10 cellular contexts compared by ENCODE assay signal in genomic region chr1:227885135-227885647, GRCh38.
DNase-seq lines count a peak whose midpoint lies in the region; ATAC-seq and TF ChIP-seq lines count a peak whose summit lies in the region.
"Had no signal": no experiment of that assay in that cellular context is flagged by ENCODE, and none has a peak within 500 bp of the region (broad histone marks: within the 10 kb centered on the region; RNA-seq: fewer than 3 reads in every experiment).

No MANE protein-coding gene starts in this region.

- DNase-seq in HCT116 (ENCODE audit: low read depth, low spot score) (no peak), foreskin keratinocyte (no peak), spleen (peak; percentile 80), inferior parietal cortex (ENCODE audit: extremely low spot score) (no peak), DMS 273 (lab: John Stamatoyannopoulos, UW; ENCODE audit: unreplicated experiment) (no peak), NCI-H146 (lab: John Stamatoyannopoulos, UW) (no peak)
- DNase-seq in activated CD8-positive, alpha-beta memory T cell treated with anti-CD3 and anti-CD28 coated beads, Interleukin-2, amount 50 U/mL, for 48 hours, result peak; percentile 59
- DNase-seq: NCI-H1436 had no signal

- peak overlapping the region; percentile 77 for H2AFZ ChIP-seq in HCT116 (ENCODE audit: low read depth, low read length, poor library complexity, severe bottlenecking)

- TF ChIP-seq POLR2A in HCT116 (IDR thresholded peaks at IDR 0.05; ENCODE audit: borderline replicate concordance, extremely low read depth, insufficient read depth, insufficient read length), result no peak
- no peak for TF ChIP-seq POLR2A in spleen (IDR thresholded peaks at IDR 0.05)

- peaks cover 10 to 15% of the 10 kb centered on the region in 2 experiments for H3K4me1 ChIP-seq in HCT116 (ENCODE audit: control insufficient read depth in 1 of 2, insufficient read depth in 2 of 2, low read length in 2 of 2)
- peaks cover 9% of the 10 kb centered on the region for H3K4me1 ChIP-seq in foreskin keratinocyte
- H3K4me1 ChIP-seq in spleen, result peaks cover 4 to 34% (median 22%) of the 10 kb centered on the region in 6 donors

- H3K27me3 ChIP-seq in HCT116 (ENCODE audit: insufficient read depth, low read length) (no peaks in the 10 kb centered on the region), foreskin keratinocyte (no peaks in the 10 kb centered on the region), spleen (replicated peaks in 1 of 7) (peaks cover 0 to 26% (median 12%) of the 10 kb centered on the region in 7 donors)

- POLR2A ChIA-PET in HCT116 (lab: Charles Lee), result no interaction called here

- TF ChIP-seq CTCF in HCT116 (IDR thresholded peaks at IDR 0.05 in 2 of 3, conservative IDR thresholded peaks at IDR 0.05 in 1 of 3; ENCODE audit: borderline replicate concordance in 1 of 3, insufficient read depth in 1 of 3, low read depth in 2 of 3, low read length in 2 of 3), result no peak
- TF ChIP-seq CTCF in foreskin keratinocyte (conservative IDR thresholded peaks at IDR 0.05), result no peak
- TF ChIP-seq CTCF in spleen (IDR thresholded peaks at IDR 0.05 in 8 of 11, conservative IDR thresholded peaks at IDR 0.05 in 3 of 11), result no peak

- WGBS in spleen, 5 donors, result 56 to 89% (median 75%) methylated on average over 2 to 8 of the region's 8 CpGs

- peak overlapping the region; percentile 68 for H3K4me2 ChIP-seq in HCT116 (ENCODE audit: low read length)

- H3K4me3 ChIP-seq in HCT116 (replicated peaks in 1 of 2; ENCODE audit: low read depth in 1 of 2, low read length in 2 of 2), result peak overlapping the region in 1 of 2 experiments; percentile 37
- H3K4me3 ChIP-seq in spleen, result no peak overlapping the region
- H3K4me3 ChIP-seq: ascending aorta had no signal

- intact Hi-C loops in HCT116 (cut with micrococcal nuclease) (no loop called here), spleen (cut with DNase I; ENCODE audit: low total_unique reads) (no loop called here)

- CTCF ChIA-PET in HCT116 (lab: Charles Lee), result no interaction called here

- RAD21 ChIA-PET in HCT116 (lab: Charles Lee; ENCODE audit: low non-redundant PET in 1 of 2, low total read pairs in 2 of 2, uncharacterized antibody in 2 of 2, unreplicated experiment in 2 of 2), result no interaction called here

- H3K36me3 ChIP-seq in HCT116 (ENCODE audit: control insufficient read depth in 1 of 2, insufficient read depth in 2 of 2, low read length in 2 of 2) (no peaks in the 10 kb centered on the region), spleen (no peaks in the 10 kb centered on the region)
- H3K36me3 ChIP-seq: ascending aorta had no signal

- peak overlapping the region; percentile 49 for H3K9ac ChIP-seq in HCT116 (ENCODE audit: low read length)

- TF ChIP-seq RAD21 in HCT116 (IDR thresholded peaks at IDR 0.05; ENCODE audit: low read depth), result no peak

- no TSS peak for BruUV-seq in HCT116 (replicated peaks; lab: Mats Ljungman, UMichigan)

- H4K20me1 ChIP-seq in HCT116 (ENCODE audit: insufficient read depth), result no peaks in the 10 kb centered on the region

- no peaks in the 10 kb centered on the region for H3K9me3 ChIP-seq in HCT116 (ENCODE audit: control insufficient read depth in 1 of 2, insufficient read depth in 1 of 2, low read depth in 1 of 2, low read length in 2 of 2)
- H3K9me3 ChIP-seq in spleen, result no peaks in the 10 kb centered on the region
- H3K9me3 ChIP-seq: ascending aorta had no signal

- H3K9me2 ChIP-seq in HCT116 (ENCODE audit: insufficient read depth), result no peaks in the 10 kb centered on the region

- ATAC-seq in HCT116 (peak; percentile 68), foreskin keratinocyte (peak; percentile 11), GM21576 (IDR thresholded peaks at IDR 0.05; ENCODE audit: unreplicated experiment) (no peak)

- H3K79me2 ChIP-seq in HCT116 (ENCODE audit: insufficient read depth, low read length), result no peaks in the 10 kb centered on the region

- H3K27ac ChIP-seq in HCT116 (ENCODE audit: low read depth, low read length) (peak overlapping the region; percentile 54), foreskin keratinocyte (no peak overlapping the region), spleen (peak overlapping the region in 3 of 8 donors; percentile 6 to 91 (median 88))
- H3K27ac ChIP-seq: ascending aorta had no signal

TF ChIP-seq in HCT116, 20 proteins besides CTCF, POLR2A, EP300 and RAD21:
- 0 out of 2 replicates have a peak, but pooled peaks have one; percentile 39 for TF ChIP-seq ZFX (IDR thresholded peaks at IDR 0.05)
- no peak for TF ChIP-seq SIN3A (IDR thresholded peaks at IDR 0.05; ENCODE audit: low read depth)
- no peak for TF ChIP-seq ATF3 (IDR thresholded peaks at IDR 0.05)
- no peak for TF ChIP-seq EZH2 (IDR thresholded peaks at IDR 0.05)
- TF ChIP-seq CEBPB (IDR thresholded peaks at IDR 0.05; ENCODE audit: low read depth), result no peak
- no peak for TF ChIP-seq ELF1 (IDR thresholded peaks at IDR 0.05; ENCODE audit: borderline replicate concordance, low read depth)
- TF ChIP-seq SRF (IDR thresholded peaks at IDR 0.05; ENCODE audit: low read depth), result no peak

Comparison
In these comparisons a context has a peak if more than half of its experiments do, and no peak if none do; other contexts are left out.
1. DNase-seq: peak in activated CD8-positive, alpha-beta memory T cell treated with anti-CD3 and anti-CD28 coated beads, Interleukin-2, amount 50 U/mL, for 48 hours (single experiment) and spleen (single experiment); none in HCT116 (single experiment), foreskin keratinocyte (0 of 2), inferior parietal cortex (single experiment), DMS 273 (single experiment) and NCI-H146 (single experiment).